ENCODE assay signal across 1 cellular context in genomic region chr9:33791117-33791516, GRCh38.
TF ChIP-seq lines count a peak whose summit lies in the region.

No MANE protein-coding gene starts in this region.

TF ChIP-seq in K562, 482 proteins besides CTCF, POLR2A, EP300 and RAD21 (continued from another document):
- no peak for TF ChIP-seq ZNF518B (CRISPR knock-in tag; IDR thresholded peaks at IDR 0.05)
